In genomic region chr10:113539789-113540188, GRCh38 we compare ENCODE assay signal across 12 cellular contexts. TPM values are rescaled to one million over a fixed set of nuclear protein-coding genes. Genes with fewer than 3 reads are reported as not detected.
DNase-seq lines count a peak whose midpoint lies in the region; ATAC-seq, FAIRE-seq and TF ChIP-seq lines count a peak whose summit lies in the region.
"Had no signal": no experiment of that assay in that cellular context is flagged by ENCODE, and none has a peak within 500 bp of the region (broad histone marks: within the 10 kb centered on the region; RNA-seq: fewer than 3 reads in every experiment).

No MANE protein-coding gene starts in this region.

- TF ChIP-seq EP300 in HepG2 (IDR thresholded peaks at IDR 0.05; ENCODE audit: low read depth in 2 of 2, low read length in 2 of 2) (no peak), HepG2 (CRISPR knock-in tag; IDR thresholded peaks at IDR 0.05; ENCODE audit: borderline replicate concordance) (no peak)

- peaks cover 6% of the 10 kb centered on the region for H3K9me3 Mint-ChIP-seq in activated naive CD8-positive, alpha-beta T cell treated with anti-CD3 and anti-CD28 coated beads, Interleukin-2, amount 50 U/mL, for 24 hours

- 2% methylated on average over 7 of the region's 7 CpGs for WGBS in HepG2 (ENCODE audit: low lambda C conversion rate)

- H3K4me2 ChIP-seq in HepG2 (ENCODE audit: low read depth, low read length) (peak overlapping the region; percentile 26; the same call in 1 of the 2 replicates), PC-9 (no peak overlapping the region)

- FAIRE-seq in HepG2 (lab: Jason Lieb, UNC): no peak
- FAIRE-seq: GM12878 had no signal

- H3K27me3 Mint-ChIP-seq in activated naive CD8-positive, alpha-beta T cell treated with anti-CD3 and anti-CD28 coated beads, Interleukin-2, amount 50 U/mL, for 24 hours: peaks cover 10% of the 10 kb centered on the region

- no peak overlapping the region for H3K4me3 Mint-ChIP-seq in activated naive CD8-positive, alpha-beta T cell treated with anti-CD3 and anti-CD28 coated beads, Interleukin-2, amount 50 U/mL, for 24 hours
- H3K4me3 Mint-ChIP-seq: memory B cell had no signal

- in situ Hi-C loops in astrocyte of the spinal cord (cut with HindIII; ENCODE audit: low sequenced_read_pairs) (no loop called here), HepG2 (cut with HindIII; ENCODE audit: extremely low pct_ligation_motif_present, low pct_unique_long_range_greater_than_20kb) (no loop called here)

- H3K4me1 Mint-ChIP-seq in activated naive CD8-positive, alpha-beta T cell treated with anti-CD3 and anti-CD28 coated beads, Interleukin-2, amount 50 U/mL, for 24 hours: no peaks in the 10 kb centered on the region
- H3K4me1 Mint-ChIP-seq: memory B cell had no signal

- H3K9me3 ChIP-seq in HepG2 (ENCODE audit: low read length): no peaks in the 10 kb centered on the region
- H3K9me3 ChIP-seq in PC-9 (ENCODE audit: insufficient read depth, low read depth): no peaks in the 10 kb centered on the region
- H3K9me3 ChIP-seq: right atrium auricular region had no signal

- peaks cover 0 to 1% of the 10 kb centered on the region in 2 experiments; a peak in 1 of 5 replicates for H3K27me3 ChIP-seq in HepG2 (ENCODE audit: control insufficient read depth in 1 of 2, insufficient read depth in 2 of 2, low read length in 2 of 2)
- peaks cover 25% of the 10 kb centered on the region for H3K27me3 ChIP-seq in PC-9 (ENCODE audit: insufficient read depth, low read depth)
- H3K27me3 ChIP-seq: right atrium auricular region had no signal

- no peaks in the 10 kb centered on the region for H3K36me3 ChIP-seq in HepG2 (replicated peaks in 1 of 2; ENCODE audit: control insufficient read depth in 1 of 2, insufficient read depth in 2 of 2, low read length in 2 of 2)
- H3K36me3 ChIP-seq in PC-9 (ENCODE audit: low read depth): no peaks in the 10 kb centered on the region
- H3K36me3 ChIP-seq: right atrium auricular region had no signal

- CTCF ChIA-PET in HepG2 (lab: Yijun Ruan, JAX; ENCODE audit: low intra/inter-chr PET ratio, low total read pairs) (no interaction called here), PC-9 (lab: Charles Lee) (no interaction called here)

- H2AFZ ChIP-seq in HepG2 (ENCODE audit: low read length): no peak overlapping the region
- H2AFZ ChIP-seq in PC-9: no peak overlapping the region

- no peaks in the 10 kb centered on the region for H3F3A ChIP-seq in PC-9 (ENCODE audit: insufficient read depth, low read depth)

- POLR2A ChIA-PET in HepG2 (lab: Yijun Ruan, JAX): no interaction called here
- POLR2A ChIA-PET in PC-9 (lab: Charles Lee; ENCODE audit: unreplicated experiment): no interaction called here

- no peak for TF ChIP-seq CTCF in astrocyte of the spinal cord (IDR thresholded peaks at IDR 0.05; ENCODE audit: low read depth, low read length)
- no peak for TF ChIP-seq CTCF in HepG2 (CRISPR knock-in tag; IDR thresholded peaks at IDR 0.05)
- no peak for TF ChIP-seq CTCF in PC-9 (conservative IDR thresholded peaks at IDR 0.05)

- no peak overlapping the region for H3K27ac Mint-ChIP-seq in activated naive CD8-positive, alpha-beta T cell treated with anti-CD3 and anti-CD28 coated beads, Interleukin-2, amount 50 U/mL, for 24 hours
- H3K27ac Mint-ChIP-seq: memory B cell had no signal

- H3K27ac ChIP-seq in HepG2 (ENCODE audit: extremely low read length, insufficient read depth, low read length) (no peak overlapping the region), substantia nigra (ENCODE audit: low read depth, low read length, poor library complexity, severe bottlenecking) (no peak overlapping the region), PC-9 (no peak overlapping the region)
- H3K27ac ChIP-seq: right atrium auricular region had no signal

- DNase-seq in CD1c-positive myeloid dendritic cell (ENCODE audit: extremely low spot score): peak; percentile 62
- peak; percentile 65 for DNase-seq in M059J (ENCODE audit: low read depth)
- DNase-seq in astrocyte of the spinal cord (ENCODE audit: low read depth, low spot score): peak; percentile 24
- no peak for DNase-seq in HepG2 (ENCODE audit: low spot score)
- no peak for DNase-seq in activated naive CD8-positive, alpha-beta T cell treated with anti-CD3 and anti-CD28 coated beads, Interleukin-2, amount 50 U/mL, for 24 hours
- no peak for DNase-seq in substantia nigra (lab: John Stamatoyannopoulos, UW)
- DNase-seq in PC-9: no peak
- DNase-seq in GM19238 (ENCODE audit: insufficient read length, low spot score): no peak
- DNase-seq: NCI-H226 had no signal

- no peak for TF ChIP-seq POLR2A in HepG2 (IDR thresholded peaks at IDR 0.05; ENCODE audit: insufficient read depth in 1 of 2, low read depth in 2 of 2, low read length in 2 of 2)

- no TSS peak for BruUV-seq in HepG2 (replicated peaks; lab: Mats Ljungman, UMichigan)
- BruUV-seq in PC-9 (replicated peaks; lab: Mats Ljungman, UMichigan): no TSS peak

- H3K9me2 ChIP-seq in PC-9 (ENCODE audit: insufficient read depth): no peaks in the 10 kb centered on the region

- no peak overlapping the region for H3K9ac ChIP-seq in HepG2 (ENCODE audit: insufficient read depth, low read depth, low read length)

- H3K4me1 ChIP-seq in HepG2 (ENCODE audit: insufficient read depth, low read length) (peaks cover 61% of the 10 kb centered on the region), PC-9 (replicated peaks; ENCODE audit: insufficient read depth) (no peaks in the 10 kb centered on the region)

- H3K4me3 ChIP-seq in astrocyte of the spinal cord (ENCODE audit: low read depth, low read length) (no peak overlapping the region), HepG2 (replicated peaks in 1 of 3; ENCODE audit: insufficient read depth in 1 of 3, low read depth in 2 of 3, low read length in 3 of 3) (no peak overlapping the region), PC-9 (no peak overlapping the region)
- H3K4me3 ChIP-seq: GM12878, right atrium auricular region had no signal

- no peaks in the 10 kb centered on the region for H3K36me3 Mint-ChIP-seq in activated naive CD8-positive, alpha-beta T cell treated with anti-CD3 and anti-CD28 coated beads, Interleukin-2, amount 50 U/mL, for 24 hours (ENCODE audit: low read depth)
- H3K36me3 Mint-ChIP-seq: memory B cell had no signal

- H4K20me1 ChIP-seq in HepG2 (ENCODE audit: insufficient read depth, low read length) (no peaks in the 10 kb centered on the region), PC-9 (ENCODE audit: insufficient read depth) (no peaks in the 10 kb centered on the region)

- no peak for TF ChIP-seq RAD21 in HepG2 (CRISPR knock-in tag; IDR thresholded peaks at IDR 0.05)

- peak; percentile 27; the same call in 2 of the 3 replicates for ATAC-seq in HepG2
- no peak for ATAC-seq in activated naive CD8-positive, alpha-beta T cell treated with anti-CD3 and anti-CD28 coated beads, Interleukin-2, amount 50 U/mL, for 24 hours
- ATAC-seq: GM12878 had no signal

- intact Hi-C loops in HepG2 (cut with micrococcal nuclease; ENCODE audit: unreplicated experiment): no loop called here
- intact Hi-C loops in PC-9 (cut with micrococcal nuclease; ENCODE audit: unreplicated experiment): no loop called here

- H3K79me2 ChIP-seq in HepG2 (ENCODE audit: insufficient read depth, low read length) (no peaks in the 10 kb centered on the region), PC-9 (ENCODE audit: low read depth) (no peaks in the 10 kb centered on the region)

RNA-seq across cellular contexts. Expression of gene HABP2, which starts 13.1 kb away (rescaled TPM):
- not detected in 2 replicates for total RNA-seq in M059J (2014; rRNA removed; shearing (Covaris generic))
- 0.13 TPM in 1 of 2 replicates, not detected in the other for total RNA-seq in HepG2 (2016; rRNA removed; fragmentation: Illumina TruSeq; extraction: Trizol)
- total RNA-seq in HepG2 (2016; cell fraction: cytosol; rRNA removed; fragmentation: Illumina TruSeq; extraction: Trizol; ENCODE audit: low read depth): not detected in 2 replicates
- total RNA-seq in HepG2 (2016; cell fraction: insoluble cytoplasmic fraction; rRNA removed; fragmentation: Illumina TruSeq; extraction: Trizol): 0.04 and 0.06 TPM in 2 replicates
- total RNA-seq in HepG2 (2016; cell fraction: membrane; rRNA removed; fragmentation: Illumina TruSeq; extraction: Trizol): not detected in 2 replicates
- total RNA-seq in HepG2 (2016; cell fraction: nucleus; rRNA removed; fragmentation: Illumina TruSeq; extraction: Trizol): 0.16 TPM in 1 of 2 replicates, not detected in the other
- polyA plus RNA-seq in HepG2 (2011; rRNA removed): 0.12 TPM in 2 replicates
- polyA plus RNA-seq in HepG2 (2011; cell fraction: cytosol; rRNA removed): 0.10 and 0.11 TPM in 2 replicates
- 0.03 and 0.06 TPM in 2 replicates for polyA plus RNA-seq in HepG2 (2011; cell fraction: nucleus; rRNA removed)
- polyA plus RNA-seq in HepG2 (2012): 0.04 TPM in 1 of 2 replicates, not detected in the other
- not detected in 2 replicates for polyA plus RNA-seq in HepG2 (2016; cell fraction: cytosol; fragmentation: Illumina TruSeq; extraction: Trizol; ENCODE audit: low read depth)
- not detected in 2 replicates for polyA plus RNA-seq in HepG2 (2016; cell fraction: insoluble cytoplasmic fraction; fragmentation: Illumina TruSeq; extraction: Trizol; ENCODE audit: low read depth)
- not detected in 2 replicates for polyA plus RNA-seq in HepG2 (2016; cell fraction: membrane; fragmentation: Illumina TruSeq; extraction: Trizol; ENCODE audit: low read depth)
- polyA plus RNA-seq in HepG2 (2016; cell fraction: nucleus; fragmentation: Illumina TruSeq; extraction: Trizol; ENCODE audit: insufficient read depth, low read depth): not detected in 2 replicates
- polyA minus RNA-seq in HepG2 (2011; rRNA and poly(A)+ RNA removed; ENCODE audit: low replicate concordance): not detected in 2 replicates
- polyA minus RNA-seq in HepG2 (2011; cell fraction: cytosol; rRNA and poly(A)+ RNA removed): not detected in 2 replicates
- not detected in 2 replicates for polyA minus RNA-seq in HepG2 (2011; cell fraction: nucleus; rRNA and poly(A)+ RNA removed)
- total RNA-seq in PC-9 (2021): not detected in 2 replicates
- total RNA-seq: right atrium auricular region had no signal
- polyA plus RNA-seq: GM12878 had no signal

Comparison
In these comparisons a context has a peak if more than half of its experiments do, and no peak if none do; other contexts are left out.
1. DNase-seq: peak in CD1c-positive myeloid dendritic cell (single experiment), M059J (single experiment) and astrocyte of the spinal cord (single experiment); none in HepG2 (single experiment), activated naive CD8-positive, alpha-beta T cell treated with anti-CD3 and anti-CD28 coated beads, Interleukin-2, amount 50 U/mL, for 24 hours (single experiment), substantia nigra (0 of 49), PC-9 (0 of 2) and GM19238 (single experiment).